ENCODE assay signal across 1 cellular context in the genomic region with DNA sequence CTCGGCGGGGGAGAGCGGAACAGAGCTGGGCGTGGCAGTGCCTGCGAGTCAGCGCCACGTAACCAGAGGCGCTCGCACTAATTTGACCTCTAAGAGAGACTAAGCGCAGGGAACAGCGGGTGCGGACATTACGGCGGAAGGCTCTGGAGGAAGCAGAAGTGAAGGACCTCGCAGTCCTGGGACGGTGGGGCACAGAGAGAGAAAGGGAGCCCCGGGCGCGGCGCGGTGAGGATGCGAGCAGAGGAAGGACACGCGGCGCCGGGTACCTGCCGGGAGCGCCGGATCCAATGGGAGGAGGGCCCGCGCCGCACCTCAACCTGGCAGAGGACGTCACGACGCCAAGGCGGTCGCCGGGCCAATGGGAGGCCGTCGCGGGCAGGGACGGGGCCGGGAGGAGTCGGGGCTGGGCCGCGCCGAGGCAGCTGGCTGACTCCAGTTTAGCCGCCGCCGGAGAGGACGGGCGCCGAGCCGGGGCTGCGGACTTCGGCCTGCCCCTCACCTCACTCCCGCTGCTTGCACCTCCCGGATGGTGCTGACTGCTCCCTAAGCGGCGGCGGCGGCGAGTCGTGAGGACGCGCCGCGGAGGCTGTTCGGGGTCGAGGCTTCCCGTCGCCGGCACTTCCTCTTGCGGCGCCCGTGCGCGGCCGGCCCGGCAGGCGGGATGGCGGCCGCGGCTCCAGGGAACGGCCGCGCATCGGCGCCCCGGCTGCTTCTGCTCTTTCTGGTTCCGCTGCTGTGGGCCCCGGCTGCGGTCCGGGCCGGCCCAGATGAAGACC.
TF ChIP-seq lines count a peak whose summit lies in the region.

A gene with protein sequence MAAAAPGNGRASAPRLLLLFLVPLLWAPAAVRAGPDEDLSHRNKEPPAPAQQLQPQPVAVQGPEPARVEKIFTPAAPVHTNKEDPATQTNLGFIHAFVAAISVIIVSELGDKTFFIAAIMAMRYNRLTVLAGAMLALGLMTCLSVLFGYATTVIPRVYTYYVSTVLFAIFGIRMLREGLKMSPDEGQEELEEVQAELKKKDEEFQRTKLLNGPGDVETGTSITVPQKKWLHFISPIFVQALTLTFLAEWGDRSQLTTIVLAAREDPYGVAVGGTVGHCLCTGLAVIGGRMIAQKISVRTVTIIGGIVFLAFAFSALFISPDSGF (plus strand): TSS at position 429 of the 776 bp plus-strand sequence. CDS start 233 bp downstream, at position 662.

TF ChIP-seq in K562, 482 proteins besides CTCF, POLR2A, EP300 and RAD21 (continued from another document and continues in another):
- TF ChIP-seq, protein P1, sequence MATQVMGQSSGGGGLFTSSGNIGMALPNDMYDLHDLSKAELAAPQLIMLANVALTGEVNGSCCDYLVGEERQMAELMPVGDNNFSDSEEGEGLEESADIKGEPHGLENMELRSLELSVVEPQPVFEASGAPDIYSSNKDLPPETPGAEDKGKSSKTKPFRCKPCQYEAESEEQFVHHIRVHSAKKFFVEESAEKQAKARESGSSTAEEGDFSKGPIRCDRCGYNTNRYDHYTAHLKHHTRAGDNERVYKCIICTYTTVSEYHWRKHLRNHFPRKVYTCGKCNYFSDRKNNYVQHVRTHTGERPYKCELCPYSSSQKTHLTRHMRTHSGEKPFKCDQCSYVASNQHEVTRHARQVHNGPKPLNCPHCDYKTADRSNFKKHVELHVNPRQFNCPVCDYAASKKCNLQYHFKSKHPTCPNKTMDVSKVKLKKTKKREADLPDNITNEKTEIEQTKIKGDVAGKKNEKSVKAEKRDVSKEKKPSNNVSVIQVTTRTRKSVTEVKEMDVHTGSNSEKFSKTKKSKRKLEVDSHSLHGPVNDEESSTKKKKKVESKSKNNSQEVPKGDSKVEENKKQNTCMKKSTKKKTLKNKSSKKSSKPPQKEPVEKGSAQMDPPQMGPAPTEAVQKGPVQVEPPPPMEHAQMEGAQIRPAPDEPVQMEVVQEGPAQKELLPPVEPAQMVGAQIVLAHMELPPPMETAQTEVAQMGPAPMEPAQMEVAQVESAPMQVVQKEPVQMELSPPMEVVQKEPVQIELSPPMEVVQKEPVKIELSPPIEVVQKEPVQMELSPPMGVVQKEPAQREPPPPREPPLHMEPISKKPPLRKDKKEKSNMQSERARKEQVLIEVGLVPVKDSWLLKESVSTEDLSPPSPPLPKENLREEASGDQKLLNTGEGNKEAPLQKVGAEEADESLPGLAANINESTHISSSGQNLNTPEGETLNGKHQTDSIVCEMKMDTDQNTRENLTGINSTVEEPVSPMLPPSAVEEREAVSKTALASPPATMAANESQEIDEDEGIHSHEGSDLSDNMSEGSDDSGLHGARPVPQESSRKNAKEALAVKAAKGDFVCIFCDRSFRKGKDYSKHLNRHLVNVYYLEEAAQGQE (CRISPR knock-in tag; IDR thresholded peaks at IDR 0.05; ENCODE audit: low read depth): 0 out of 2 replicates have a peak, but pooled peaks have one; percentile 26
- peak; percentile 74; the same call in 1 of the 2 replicates for TF ChIP-seq KAT7 (CRISPR knock-in tag; IDR thresholded peaks at IDR 0.05; ENCODE audit: borderline replicate concordance)
- no peak; the same call in 1 of the 2 replicates for TF ChIP-seq ZNF121 (CRISPR knock-in tag; conservative IDR thresholded peaks at IDR 0.05)
- TF ChIP-seq, protein P2, sequence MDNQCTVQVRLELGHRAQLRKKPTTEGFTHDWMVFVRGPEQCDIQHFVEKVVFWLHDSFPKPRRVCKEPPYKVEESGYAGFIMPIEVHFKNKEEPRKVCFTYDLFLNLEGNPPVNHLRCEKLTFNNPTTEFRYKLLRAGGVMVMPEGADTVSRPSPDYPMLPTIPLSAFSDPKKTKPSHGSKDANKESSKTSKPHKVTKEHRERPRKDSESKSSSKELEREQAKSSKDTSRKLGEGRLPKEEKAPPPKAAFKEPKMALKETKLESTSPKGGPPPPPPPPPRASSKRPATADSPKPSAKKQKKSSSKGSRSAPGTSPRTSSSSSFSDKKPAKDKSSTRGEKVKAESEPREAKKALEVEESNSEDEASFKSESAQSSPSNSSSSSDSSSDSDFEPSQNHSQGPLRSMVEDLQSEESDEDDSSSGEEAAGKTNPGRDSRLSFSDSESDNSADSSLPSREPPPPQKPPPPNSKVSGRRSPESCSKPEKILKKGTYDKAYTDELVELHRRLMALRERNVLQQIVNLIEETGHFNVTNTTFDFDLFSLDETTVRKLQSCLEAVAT (IDR thresholded peaks at IDR 0.05): no peak
- TF ChIP-seq, protein P3, sequence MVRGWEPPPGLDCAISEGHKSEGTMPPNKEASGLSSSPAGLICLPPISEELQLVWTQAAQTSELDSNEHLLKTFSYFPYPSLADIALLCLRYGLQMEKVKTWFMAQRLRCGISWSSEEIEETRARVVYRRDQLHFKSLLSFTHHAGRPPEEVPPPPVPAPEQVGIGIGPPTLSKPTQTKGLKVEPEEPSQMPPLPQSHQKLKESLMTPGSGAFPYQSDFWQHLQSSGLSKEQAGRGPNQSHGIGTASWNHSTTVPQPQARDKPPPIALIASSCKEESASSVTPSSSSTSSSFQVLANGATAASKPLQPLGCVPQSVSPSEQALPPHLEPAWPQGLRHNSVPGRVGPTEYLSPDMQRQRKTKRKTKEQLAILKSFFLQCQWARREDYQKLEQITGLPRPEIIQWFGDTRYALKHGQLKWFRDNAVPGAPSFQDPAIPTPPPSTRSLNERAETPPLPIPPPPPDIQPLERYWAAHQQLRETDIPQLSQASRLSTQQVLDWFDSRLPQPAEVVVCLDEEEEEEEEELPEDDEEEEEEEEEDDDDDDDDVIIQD (CRISPR knock-in tag; IDR thresholded peaks at IDR 0.05): no peak
- TF ChIP-seq, protein P4, sequence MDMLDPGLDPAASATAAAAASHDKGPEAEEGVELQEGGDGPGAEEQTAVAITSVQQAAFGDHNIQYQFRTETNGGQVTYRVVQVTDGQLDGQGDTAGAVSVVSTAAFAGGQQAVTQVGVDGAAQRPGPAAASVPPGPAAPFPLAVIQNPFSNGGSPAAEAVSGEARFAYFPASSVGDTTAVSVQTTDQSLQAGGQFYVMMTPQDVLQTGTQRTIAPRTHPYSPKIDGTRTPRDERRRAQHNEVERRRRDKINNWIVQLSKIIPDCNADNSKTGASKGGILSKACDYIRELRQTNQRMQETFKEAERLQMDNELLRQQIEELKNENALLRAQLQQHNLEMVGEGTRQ (CRISPR knock-in tag; IDR thresholded peaks at IDR 0.05): no peak
- TF ChIP-seq TEAD1 (CRISPR knock-in tag; IDR thresholded peaks at IDR 0.05): peak in 1 of 2 experiments; percentile 67; a peak in 2 of 4 replicates
- TF ChIP-seq, protein P5, sequence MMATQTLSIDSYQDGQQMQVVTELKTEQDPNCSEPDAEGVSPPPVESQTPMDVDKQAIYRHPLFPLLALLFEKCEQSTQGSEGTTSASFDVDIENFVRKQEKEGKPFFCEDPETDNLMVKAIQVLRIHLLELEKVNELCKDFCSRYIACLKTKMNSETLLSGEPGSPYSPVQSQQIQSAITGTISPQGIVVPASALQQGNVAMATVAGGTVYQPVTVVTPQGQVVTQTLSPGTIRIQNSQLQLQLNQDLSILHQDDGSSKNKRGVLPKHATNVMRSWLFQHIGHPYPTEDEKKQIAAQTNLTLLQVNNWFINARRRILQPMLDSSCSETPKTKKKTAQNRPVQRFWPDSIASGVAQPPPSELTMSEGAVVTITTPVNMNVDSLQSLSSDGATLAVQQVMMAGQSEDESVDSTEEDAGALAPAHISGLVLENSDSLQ (IDR thresholded peaks at IDR 0.05): peak; percentile 55; the same call in 1 of the 2 replicates
- peak; percentile 87 for TF ChIP-seq GTF2E2 (tag; IDR thresholded peaks at IDR 0.05)
- TF ChIP-seq POLR2AphosphoS5 (IDR thresholded peaks at IDR 0.05; ENCODE audit: control insufficient read depth, insufficient read depth, low read depth, low read length): peak; percentile 78
- peak; percentile 84 for TF ChIP-seq CREM (IDR thresholded peaks at IDR 0.05; ENCODE audit: low read depth)
- TF ChIP-seq SMARCA4 (IDR thresholded peaks at IDR 0.05): 0 out of 2 replicates have a peak, but pooled peaks have one; percentile 22
- peak; percentile 96 for TF ChIP-seq ESRRA (IDR thresholded peaks at IDR 0.05; ENCODE audit: borderline replicate concordance, low read depth)
- peak; percentile 44; the same call in 1 of the 2 replicates for TF ChIP-seq NR2C2 (CRISPR knock-in tag; IDR thresholded peaks at IDR 0.05)
- TF ChIP-seq NR2C2 (tag; IDR thresholded peaks at IDR 0.05): peak; percentile 85
- peak in 1 of 2 experiments; percentile 26; a peak in 1 of 3 replicates for TF ChIP-seq CBX3 (IDR thresholded peaks at IDR 0.05; ENCODE audit: borderline replicate concordance in 1 of 2, low read length in 2 of 2)
- peak; percentile 83 for TF ChIP-seq CREB1 (IDR thresholded peaks at IDR 0.05)
- TF ChIP-seq CREB1 (CRISPR knock-in tag; IDR thresholded peaks at IDR 0.05): peak; percentile 89
- TF ChIP-seq FOS (IDR thresholded peaks at IDR 0.05; ENCODE audit: extremely low read depth, insufficient read length): no peak
- peak; percentile 8; the same call in 1 of the 2 replicates for TF ChIP-seq PHF21A (IDR thresholded peaks at IDR 0.05; ENCODE audit: borderline replicate concordance, low read depth)
- peak; percentile 93 for TF ChIP-seq L3MBTL2 (IDR thresholded peaks at IDR 0.05)
- TF ChIP-seq, protein P6, sequence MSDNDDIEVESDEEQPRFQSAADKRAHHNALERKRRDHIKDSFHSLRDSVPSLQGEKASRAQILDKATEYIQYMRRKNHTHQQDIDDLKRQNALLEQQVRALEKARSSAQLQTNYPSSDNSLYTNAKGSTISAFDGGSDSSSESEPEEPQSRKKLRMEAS (CRISPR knock-in tag; IDR thresholded peaks at IDR 0.05): peak; percentile 80
- TF ChIP-seq FOSL1 (tag; conservative IDR thresholded peaks at IDR 0.05): peak; percentile 42; the same call in 1 of the 2 replicates
- TF ChIP-seq PHF8 (IDR thresholded peaks at IDR 0.05; ENCODE audit: borderline replicate concordance, low read length): peak; percentile 91; the same call in 1 of the 2 replicates
- TF ChIP-seq, protein P7, sequence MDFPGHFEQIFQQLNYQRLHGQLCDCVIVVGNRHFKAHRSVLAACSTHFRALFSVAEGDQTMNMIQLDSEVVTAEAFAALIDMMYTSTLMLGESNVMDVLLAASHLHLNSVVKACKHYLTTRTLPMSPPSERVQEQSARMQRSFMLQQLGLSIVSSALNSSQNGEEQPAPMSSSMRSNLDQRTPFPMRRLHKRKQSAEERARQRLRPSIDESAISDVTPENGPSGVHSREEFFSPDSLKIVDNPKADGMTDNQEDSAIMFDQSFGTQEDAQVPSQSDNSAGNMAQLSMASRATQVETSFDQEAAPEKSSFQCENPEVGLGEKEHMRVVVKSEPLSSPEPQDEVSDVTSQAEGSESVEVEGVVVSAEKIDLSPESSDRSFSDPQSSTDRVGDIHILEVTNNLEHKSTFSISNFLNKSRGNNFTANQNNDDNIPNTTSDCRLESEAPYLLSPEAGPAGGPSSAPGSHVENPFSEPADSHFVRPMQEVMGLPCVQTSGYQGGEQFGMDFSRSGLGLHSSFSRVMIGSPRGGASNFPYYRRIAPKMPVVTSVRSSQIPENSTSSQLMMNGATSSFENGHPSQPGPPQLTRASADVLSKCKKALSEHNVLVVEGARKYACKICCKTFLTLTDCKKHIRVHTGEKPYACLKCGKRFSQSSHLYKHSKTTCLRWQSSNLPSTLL (IDR thresholded peaks at IDR 0.05): no peak
- TF ChIP-seq SAP30 (IDR thresholded peaks at IDR 0.05; ENCODE audit: borderline replicate concordance, insufficient read depth, low read depth, low read length, poor library complexity, severe bottlenecking): peak; percentile 83
- TF ChIP-seq, protein P8, sequence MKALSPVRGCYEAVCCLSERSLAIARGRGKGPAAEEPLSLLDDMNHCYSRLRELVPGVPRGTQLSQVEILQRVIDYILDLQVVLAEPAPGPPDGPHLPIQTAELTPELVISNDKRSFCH (CRISPR knock-in tag; IDR thresholded peaks at IDR 0.05): no peak
- TF ChIP-seq, protein P8 (tag; IDR thresholded peaks at IDR 0.05): 0 out of 2 replicates have a peak, but pooled peaks have one; percentile 23
- TF ChIP-seq HMG20A (CRISPR knock-in tag; conservative IDR thresholded peaks at IDR 0.05): no peak
- no peak for TF ChIP-seq ZNF668 (CRISPR knock-in tag; IDR thresholded peaks at IDR 0.05)
- TF ChIP-seq RCOR1 (IDR thresholded peaks at IDR 0.05; ENCODE audit: borderline replicate concordance in 1 of 2, low read depth in 2 of 2, low read length in 2 of 2): 0 out of 4 replicates have a peak, but pooled peaks of 1 of the 2 experiments have one; percentile 5
- TF ChIP-seq ZNF140 (CRISPR knock-in tag; IDR thresholded peaks at IDR 0.05): no peak
- TF ChIP-seq JUN (IDR thresholded peaks at IDR 0.05; ENCODE audit: borderline replicate concordance, low read depth, low read length): 0 out of 2 replicates have a peak, but pooled peaks have one; percentile 6
- 0 out of 2 replicates have a peak, but pooled peaks have one; percentile 20 for TF ChIP-seq JUN (CRISPR knock-in tag; IDR thresholded peaks at IDR 0.05; ENCODE audit: borderline replicate concordance)
- peak; percentile 20 for TF ChIP-seq SRSF7 (optimal IDR thresholded peaks at IDR 0.05; ENCODE audit: low read depth, low read length)
- TF ChIP-seq CHD2 (IDR thresholded peaks at IDR 0.05; ENCODE audit: low read depth, low read length): peak; percentile 17; the same call in 1 of the 2 replicates
- 0 out of 2 replicates have a peak, but pooled peaks have one; percentile 26 for TF ChIP-seq TCF3 (CRISPR knock-in tag; IDR thresholded peaks at IDR 0.05)
- TF ChIP-seq POLR2B (IDR thresholded peaks at IDR 0.05; ENCODE audit: low read depth, partially characterized antibody): peak; percentile 89
- peak; percentile 74 for TF ChIP-seq HDAC2 (IDR thresholded peaks at IDR 0.05)
- no peak for TF ChIP-seq RFX5 (IDR thresholded peaks at IDR 0.05; ENCODE audit: low read depth, low read length)
- TF ChIP-seq FOXK2 (conservative IDR thresholded peaks at IDR 0.05 in 1 of 2, IDR thresholded peaks at IDR 0.05 in 1 of 2; ENCODE audit: low read depth in 2 of 2): 0 out of 4 replicates have a peak, but pooled peaks of 1 of the 2 experiments have one; percentile 25
- no peak; the same call in 1 of the 2 replicates for TF ChIP-seq GABPB1 (CRISPR knock-in tag; IDR thresholded peaks at IDR 0.05)
- peak; percentile 83 for TF ChIP-seq RBBP5 (IDR thresholded peaks at IDR 0.05; ENCODE audit: borderline replicate concordance, insufficient read depth, low read length, poor library complexity, severe bottlenecking)
- peak; percentile 81 for TF ChIP-seq SP1 (CRISPR knock-in tag; IDR thresholded peaks at IDR 0.05)
- peak; percentile 73; the same call in 1 of the 2 replicates for TF ChIP-seq ZNF175 (CRISPR knock-in tag; IDR thresholded peaks at IDR 0.05; ENCODE audit: low read depth)
- TF ChIP-seq TBL1XR1 (IDR thresholded peaks at IDR 0.05; ENCODE audit: low read length in 2 of 2): peak in 1 of 2 experiments; percentile 29; a peak in 1 of 4 replicates
- TF ChIP-seq ZNF699 (CRISPR knock-in tag; IDR thresholded peaks at IDR 0.05; ENCODE audit: insufficient replicate concordance): no peak
- 0 out of 2 replicates have a peak, but pooled peaks have one; percentile 31 for TF ChIP-seq XRCC5 (IDR thresholded peaks at IDR 0.05; ENCODE audit: low read depth, low read length)
- TF ChIP-seq BCOR (IDR thresholded peaks at IDR 0.05): peak; percentile 48; the same call in 1 of the 2 replicates
- TF ChIP-seq MYNN (IDR thresholded peaks at IDR 0.05): peak; percentile 78
- no peak for TF ChIP-seq MYNN (CRISPR knock-in tag; IDR thresholded peaks at IDR 0.05)
